In the genomic region with DNA sequence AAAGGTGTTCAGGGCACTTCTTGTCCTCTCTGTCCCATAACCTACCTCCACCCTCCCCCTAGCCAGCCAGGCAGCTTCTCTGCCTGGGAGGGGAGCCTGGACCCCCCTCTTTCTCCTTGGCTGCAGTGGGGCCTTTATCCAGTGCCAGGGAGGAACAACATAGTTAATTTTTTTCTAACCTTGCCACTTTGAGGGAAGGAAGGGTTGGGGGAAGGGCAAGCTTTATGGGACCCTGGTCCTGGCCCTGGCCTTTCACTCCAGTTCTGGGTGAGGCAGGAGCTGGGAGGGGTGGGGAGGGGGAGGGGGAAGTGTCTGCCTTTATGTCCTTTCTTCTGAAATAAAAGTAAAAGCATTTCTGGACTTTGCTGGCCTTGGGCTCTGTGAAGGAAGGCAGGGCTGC, we compare ENCODE assay signal across 18 cellular contexts. TPM values are rescaled to one million over a fixed set of nuclear protein-coding genes. Genes with fewer than 3 reads are reported as not detected.
DNase-seq lines count a peak whose midpoint lies in the region; ATAC-seq and TF ChIP-seq lines count a peak whose summit lies in the region.
"Had no signal": no experiment of that assay in that cellular context is flagged by ENCODE, and none has a peak within 500 bp of the region (broad histone marks: within the 10 kb centered on the region; RNA-seq: fewer than 3 reads in every experiment).

No MANE protein-coding gene starts in this region.

- peaks cover 15% of the 10 kb centered on the region for H3K27me3 Mint-ChIP-seq in activated CD8-positive, alpha-beta T cell treated with anti-CD3 and anti-CD28 coated beads, Interleukin-2, amount 10 ng/mL, durations not matched to agents 7 days and 5 days (ENCODE audit: low read depth)

- no peak overlapping the region for H3K9ac ChIP-seq in mesendoderm (ENCODE audit: low read length)

- H3K36me3 ChIP-seq in H7 (replicated peaks; ENCODE audit: control insufficient read depth, insufficient read depth, low read length) (peaks cover 2% of the 10 kb centered on the region; the same call in 1 of the 2 replicates), mesendoderm (ENCODE audit: control insufficient read depth, insufficient read depth, low read length) (no peaks in the 10 kb centered on the region)

- peaks cover 27% of the 10 kb centered on the region for H3K36me3 Mint-ChIP-seq in activated CD8-positive, alpha-beta T cell treated with anti-CD3 and anti-CD28 coated beads, Interleukin-2, amount 10 ng/mL, durations not matched to agents 7 days and 5 days (ENCODE audit: low read depth)

- H3K4me2 ChIP-seq in mesendoderm (ENCODE audit: low read length) = no peak overlapping the region

- no peaks in the 10 kb centered on the region for H3K79me1 ChIP-seq in mesendoderm (ENCODE audit: low read length)

- no peaks in the 10 kb centered on the region for H3K9me3 Mint-ChIP-seq in activated CD8-positive, alpha-beta T cell treated with anti-CD3 and anti-CD28 coated beads, Interleukin-2, amount 10 ng/mL, durations not matched to agents 7 days and 5 days (ENCODE audit: insufficient read depth)
- H3K9me3 Mint-ChIP-seq: CD8-positive, alpha-beta T cell had no signal

- H3K27me3 ChIP-seq in H7 (ENCODE audit: control insufficient read depth, insufficient read depth, low read length) (peaks cover 16% of the 10 kb centered on the region), mesendoderm (ENCODE audit: insufficient read depth, low read length, poor library complexity) (peaks cover 7% of the 10 kb centered on the region)

- no peak overlapping the region for H3K23ac ChIP-seq in mesendoderm (ENCODE audit: low read length)

- H3K56ac ChIP-seq in mesendoderm (ENCODE audit: low read length) = no peak overlapping the region

- no peak overlapping the region for H2AK5ac ChIP-seq in mesendoderm (ENCODE audit: low read length)

- no peak overlapping the region for H2BK5ac ChIP-seq in mesendoderm (ENCODE audit: low read length)

- no peak overlapping the region for H3K18ac ChIP-seq in mesendoderm (ENCODE audit: low read length)

- no peak overlapping the region for H3K4me3 Mint-ChIP-seq in activated CD8-positive, alpha-beta T cell treated with anti-CD3 and anti-CD28 coated beads, Interleukin-2, amount 10 ng/mL, durations not matched to agents 7 days and 5 days

- peaks cover 22% of the 10 kb centered on the region for H3K4me1 Mint-ChIP-seq in activated CD8-positive, alpha-beta T cell treated with anti-CD3 and anti-CD28 coated beads, Interleukin-2, amount 10 ng/mL, durations not matched to agents 7 days and 5 days (ENCODE audit: low read depth)

- H3K4me3 ChIP-seq in H7 (ENCODE audit: insufficient read depth, low read depth, low read length) (no peak overlapping the region), mesendoderm (ENCODE audit: low read length) (no peak overlapping the region)
- H3K4me3 ChIP-seq: SJSA1 had no signal

- peaks cover 5% of the 10 kb centered on the region for H3K4me1 ChIP-seq in mesendoderm (ENCODE audit: control insufficient read depth, low read depth, low read length)

- CTCF ChIA-PET in RWPE1 (lab: Yijun Ruan, JAX) = interaction anchor here (0.7 to 1.4 kb wide), 2 partner anchors 11 to 122 kb away, joined by 3 to 4 read pairs; no protein-coding TSS in a partner anchor
- CTCF ChIA-PET in activated CD8-positive, alpha-beta T cell treated with anti-CD3 and anti-CD28 coated beads, Interleukin-2, amount 10 ng/mL, durations not matched to agents 7 days and 5 days (lab: Charles Lee) = interaction anchor here (3.5 kb wide), 1 partner anchor 17 kb away, joined by 16 read pairs; no protein-coding TSS in a partner anchor

- no peak overlapping the region for H3K4ac ChIP-seq in mesendoderm (ENCODE audit: low read depth, low read length)

- POLR2A ChIA-PET in RWPE1 (lab: Yijun Ruan, JAX; ENCODE audit: low non-redundant PET) = interaction anchor here (0.5 kb wide), 1 partner anchor 1138 kb away, joined by 3 read pairs; no protein-coding TSS in a partner anchor
- POLR2A ChIA-PET in activated CD8-positive, alpha-beta T cell treated with anti-CD3 and anti-CD28 coated beads, Interleukin-2, amount 10 ng/mL, durations not matched to agents 7 days and 5 days (lab: Charles Lee) = no interaction called here

- H3K27ac ChIP-seq in RWPE1 (peak overlapping the region; percentile 86), mesendoderm (ENCODE audit: low read depth, low read length) (no peak overlapping the region)
- H3K27ac ChIP-seq: SJSA1 had no signal

- no peak overlapping the region for H4K8ac ChIP-seq in mesendoderm (ENCODE audit: low read depth, low read length)

- H2BK120ac ChIP-seq in mesendoderm (ENCODE audit: low read depth, low read length) = no peak overlapping the region

- H2BK15ac ChIP-seq in mesendoderm (replicated peaks; ENCODE audit: low read depth) = no peak overlapping the region

- H4K5ac ChIP-seq in mesendoderm (ENCODE audit: low read length) = no peak overlapping the region

- in situ Hi-C loops in ACHN (cut with HindIII; ENCODE audit: low pct_ligation_motif_present, low pct_unique_long_range_greater_than_20kb, low sequenced_read_pairs) = no loop called here

- DNase-seq in ACHN (peak; percentile 47), H7 (peak; percentile 58), RWPE1 (ENCODE audit: low spot score) (no peak), mesendoderm (peak; percentile 35), NCI-H146 (lab: John Stamatoyannopoulos, UW) (no peak), NCI-H2081 treated with DMSO at 0.1 percent for 48 hours (lab: John Stamatoyannopoulos, UW) (no peak)
- no peak for DNase-seq in activated CD8-positive, alpha-beta T cell treated with anti-CD3 and anti-CD28 coated beads, Interleukin-2, amount 10 ng/mL, durations not matched to agents 7 days and 5 days
- DNase-seq: CD8-positive, alpha-beta T cell; DMS79; HCEC 1CT; MM.1S; NCI-H1105; NCI-H1694 treated with DMSO at 0.1 percent for 48 hours; NCI-H526 treated with DMSO at 0.1 percent for 48 hours; NK-92 treated with Interleukin-12 subunit alpha and Interleukin-12 subunit beta, amount 100 ng/mL, for 24 hours had no signal

- no peak overlapping the region for H3K27ac Mint-ChIP-seq in activated CD8-positive, alpha-beta T cell treated with anti-CD3 and anti-CD28 coated beads, Interleukin-2, amount 10 ng/mL, durations not matched to agents 7 days and 5 days
- H3K27ac Mint-ChIP-seq: CD8-positive, alpha-beta T cell had no signal

- no peaks in the 10 kb centered on the region for H3K79me2 ChIP-seq in mesendoderm (ENCODE audit: control insufficient read depth, insufficient read depth, low read length)

- no peak for TF ChIP-seq CTCF in RWPE1 (conservative IDR thresholded peaks at IDR 0.05; ENCODE audit: low read depth)

- ATAC-seq in activated CD8-positive, alpha-beta T cell treated with anti-CD3 and anti-CD28 coated beads, Interleukin-2, amount 10 ng/mL, durations not matched to agents 7 days and 5 days = no peak
- ATAC-seq in HG02759 (IDR thresholded peaks at IDR 0.05; ENCODE audit: unreplicated experiment) = no peak
- ATAC-seq: CD8-positive, alpha-beta T cell had no signal

RNA-seq across cellular contexts. Expression of a gene that starts 4.5 kb away (rescaled TPM):
- total RNA-seq in H7 (2014; rRNA removed; shearing (Covaris generic)) = 12.0 and 22.5 TPM in 2 replicates
- 1.6 TPM for polyA plus RNA-seq in mesendoderm (2013, experiment 1 of 2)
- polyA plus RNA-seq in mesendoderm (2013, experiment 2 of 2) = 1.9 TPM
- total RNA-seq in activated CD8-positive, alpha-beta T cell treated with anti-CD3 and anti-CD28 coated beads, Interleukin-2, amount 10 ng/mL, durations not matched to agents 7 days and 5 days = under 1 TPM; 0.29 to 0.53 TPM
- total RNA-seq: CD8-positive, alpha-beta T cell; SJSA1 had no signal

RNA-seq across cellular contexts. Expression of a gene that starts 6.6 kb away (rescaled TPM):
- 114 and 137 TPM in 2 replicates for total RNA-seq in H7 (2014; rRNA removed; shearing (Covaris generic))
- 14.7 TPM for polyA plus RNA-seq in mesendoderm (2013, experiment 1 of 2)
- polyA plus RNA-seq in mesendoderm (2013, experiment 2 of 2) = 15.1 TPM
- total RNA-seq in activated CD8-positive, alpha-beta T cell treated with anti-CD3 and anti-CD28 coated beads, Interleukin-2, amount 10 ng/mL, durations not matched to agents 7 days and 5 days = 10 to 100 TPM; 46.2 to 48.9 TPM

RNA-seq across cellular contexts. Expression of a gene that starts 19.2 kb away (rescaled TPM):
- total RNA-seq in H7 (2014; rRNA removed; shearing (Covaris generic)) = 0.30 and 0.59 TPM in 2 replicates
- not detected for polyA plus RNA-seq in mesendoderm (2013, experiment 1 of 2)
- polyA plus RNA-seq in mesendoderm (2013, experiment 2 of 2) = not detected
- total RNA-seq in activated CD8-positive, alpha-beta T cell treated with anti-CD3 and anti-CD28 coated beads, Interleukin-2, amount 10 ng/mL, durations not matched to agents 7 days and 5 days = not detected
- total RNA-seq: CD8-positive, alpha-beta T cell; SJSA1 had no signal

RNA-seq across cellular contexts. Expression of a gene that starts 34.0 kb away (rescaled TPM):
- total RNA-seq in H7 (2014; rRNA removed; shearing (Covaris generic)) = 3.4 and 3.6 TPM in 2 replicates
- polyA plus RNA-seq in mesendoderm (2013, experiment 1 of 2) = 55.1 TPM
- 62.9 TPM for polyA plus RNA-seq in mesendoderm (2013, experiment 2 of 2)
- total RNA-seq in activated CD8-positive, alpha-beta T cell treated with anti-CD3 and anti-CD28 coated beads, Interleukin-2, amount 10 ng/mL, durations not matched to agents 7 days and 5 days = under 1 TPM; 0.47 to 0.58 TPM

RNA-seq across cellular contexts. Expression of a gene that starts 39.9 kb away (rescaled TPM):
- 0.52 and 1.00 TPM in 2 replicates for total RNA-seq in H7 (2014; rRNA removed; shearing (Covaris generic))
- 0.07 TPM for polyA plus RNA-seq in mesendoderm (2013, experiment 1 of 2)
- polyA plus RNA-seq in mesendoderm (2013, experiment 2 of 2) = 0.06 TPM
- total RNA-seq in activated CD8-positive, alpha-beta T cell treated with anti-CD3 and anti-CD28 coated beads, Interleukin-2, amount 10 ng/mL, durations not matched to agents 7 days and 5 days = not detected
- total RNA-seq: CD8-positive, alpha-beta T cell; OCI-LY7; SJSA1 had no signal

Comparison
In these comparisons a context has a peak if more than half of its experiments do, and no peak if none do; other contexts are left out.
1. DNase-seq: peak in ACHN (single experiment), H7 (single experiment) and mesendoderm (single experiment); none in RWPE1 (single experiment), activated CD8-positive, alpha-beta T cell treated with anti-CD3 and anti-CD28 coated beads, Interleukin-2, amount 10 ng/mL, durations not matched to agents 7 days and 5 days (single experiment), NCI-H146 (single experiment) and NCI-H2081 treated with DMSO at 0.1 percent for 48 hours (single experiment).